ENCODE assay signal across 9 cellular contexts in the genomic region with DNA sequence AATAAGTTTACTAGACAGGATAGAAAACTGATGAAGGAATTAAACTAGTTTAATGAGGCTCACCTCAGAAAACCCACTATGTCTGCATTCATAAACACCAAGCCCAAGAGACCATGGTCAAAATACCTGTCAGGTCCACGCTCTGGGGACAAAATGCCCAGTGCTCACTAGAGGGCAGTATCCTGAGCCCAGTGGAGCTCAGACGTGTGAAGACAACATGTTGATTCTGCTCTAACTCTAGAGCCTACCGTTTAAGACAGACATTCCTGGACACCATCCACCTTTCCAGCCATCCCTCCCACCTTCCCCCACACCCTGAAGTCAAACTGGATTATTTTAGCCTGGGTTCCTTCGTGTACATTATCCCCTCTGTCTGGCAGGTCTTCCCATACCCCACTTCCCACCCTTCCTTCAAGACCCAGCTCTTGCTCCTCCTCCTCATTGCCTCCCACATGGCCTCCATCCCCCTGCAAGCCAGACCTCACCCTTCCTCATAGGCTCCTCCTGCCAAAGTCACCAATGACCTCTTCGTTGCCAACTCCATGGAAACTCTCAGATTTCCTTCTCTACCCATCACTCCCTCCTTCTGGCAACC.
DNase-seq lines count a peak whose midpoint lies in the region; FAIRE-seq and TF ChIP-seq lines count a peak whose summit lies in the region.
"Had no signal": no experiment of that assay in that cellular context is flagged by ENCODE, and none has a peak within 500 bp of the region (broad histone marks: within the 10 kb centered on the region; RNA-seq: fewer than 3 reads in every experiment).

No MANE protein-coding gene starts in this region.

- H4K20me1 ChIP-seq in keratinocyte (ENCODE audit: control insufficient read depth, extremely low read depth, insufficient read depth, low read length): no peaks in the 10 kb centered on the region

- peak; percentile 17 for DNase-seq in activated CD4-positive, alpha-beta T cell treated with anti-CD3 and anti-CD28 coated beads, Interleukin-2, amount 10 ng/mL, durations not matched to agents 7 days and 5 days
- no peak for DNase-seq in activated CD4-positive, alpha-beta T cell treated with anti-CD3 and anti-CD28 coated beads for 1 hour
- DNase-seq in LoVo (ENCODE audit: low spot score): peak; percentile 20
- peak; percentile 8 for DNase-seq in activated naive CD8-positive, alpha-beta T cell treated with anti-CD3 and anti-CD28 coated beads for 36 hours
- no peak for DNase-seq in keratinocyte (ENCODE audit: low read depth, low spot score)
- peak in 1 of 2 donors; percentile 13 for DNase-seq in tibial nerve (ENCODE audit: low spot score in 2 of 2)
- DNase-seq in NCI-H2107 (lab: John Stamatoyannopoulos, UW): no peak
- DNase-seq in 8988T: no peak

- H3K4me3 ChIP-seq in keratinocyte (ENCODE audit: control insufficient read depth in 2 of 3, extremely low read depth in 1 of 3, insufficient read depth in 2 of 3, low read depth in 1 of 3, low read length in 3 of 3) (no peak overlapping the region), tibial nerve (no peak overlapping the region)

- no peak for TF ChIP-seq EP300 in tibial nerve (IDR thresholded peaks at IDR 0.05)

- H3K36me3 ChIP-seq in keratinocyte (ENCODE audit: control insufficient read depth in 2 of 2, extremely low read depth in 1 of 2, insufficient read depth in 2 of 2, low read length in 2 of 2) (no peaks in the 10 kb centered on the region), tibial nerve (no peaks in the 10 kb centered on the region)

- no peak overlapping the region for H3K27ac Mint-ChIP-seq in activated CD4-positive, alpha-beta T cell treated with anti-CD3 and anti-CD28 coated beads, Interleukin-2, amount 10 ng/mL, durations not matched to agents 7 days and 5 days
- H3K27ac Mint-ChIP-seq in activated naive CD8-positive, alpha-beta T cell treated with anti-CD3 and anti-CD28 coated beads for 36 hours: no peak overlapping the region
- H3K27ac Mint-ChIP-seq: activated naive CD4-positive, alpha-beta T cell treated with anti-CD3 and anti-CD28 coated beads, Interleukin-2, amount 50 U/mL, for 24 hours had no signal

- H3K79me2 ChIP-seq in keratinocyte (ENCODE audit: control insufficient read depth, insufficient read depth, low read length): no peaks in the 10 kb centered on the region

- H3K4me2 ChIP-seq in keratinocyte (ENCODE audit: control insufficient read depth, extremely low read depth, insufficient read depth, low read depth, low read length): no peak overlapping the region

- dilution Hi-C loops in keratinocyte (cut with MboI; ENCODE audit: extremely low pct_ligation_motif_present, low sequenced_read_pairs): no loop called here

- H3K27ac ChIP-seq in keratinocyte (ENCODE audit: control insufficient read depth, insufficient read depth, low read length) (no peak overlapping the region), tibial nerve (no peak overlapping the region)

- H3K9me3 Mint-ChIP-seq in activated CD4-positive, alpha-beta T cell treated with anti-CD3 and anti-CD28 coated beads, Interleukin-2, amount 10 ng/mL, durations not matched to agents 7 days and 5 days: no peaks in the 10 kb centered on the region
- H3K9me3 Mint-ChIP-seq in activated naive CD8-positive, alpha-beta T cell treated with anti-CD3 and anti-CD28 coated beads for 36 hours: no peaks in the 10 kb centered on the region
- H3K9me3 Mint-ChIP-seq: activated naive CD4-positive, alpha-beta T cell treated with anti-CD3 and anti-CD28 coated beads, Interleukin-2, amount 50 U/mL, for 24 hours had no signal

- H3K27me3 ChIP-seq in keratinocyte (ENCODE audit: control insufficient read depth, extremely low read depth, insufficient read depth, low read length) (peaks cover 17% of the 10 kb centered on the region), tibial nerve (no peaks in the 10 kb centered on the region)

- POLR2A ChIA-PET in activated CD4-positive, alpha-beta T cell treated with anti-CD3 and anti-CD28 coated beads, Interleukin-2, amount 10 ng/mL, durations not matched to agents 7 days and 5 days (lab: Charles Lee): no interaction called here

- peak; percentile 69 for FAIRE-seq in keratinocyte (lab: Jason Lieb, UNC)

- TF ChIP-seq POLR2A in tibial nerve (IDR thresholded peaks at IDR 0.05): no peak

- no peaks in the 10 kb centered on the region for H3K4me1 Mint-ChIP-seq in activated CD4-positive, alpha-beta T cell treated with anti-CD3 and anti-CD28 coated beads, Interleukin-2, amount 10 ng/mL, durations not matched to agents 7 days and 5 days
- H3K4me1 Mint-ChIP-seq in activated naive CD8-positive, alpha-beta T cell treated with anti-CD3 and anti-CD28 coated beads for 36 hours: peaks cover 9% of the 10 kb centered on the region
- H3K4me1 Mint-ChIP-seq: activated naive CD4-positive, alpha-beta T cell treated with anti-CD3 and anti-CD28 coated beads, Interleukin-2, amount 50 U/mL, for 24 hours had no signal

- TF ChIP-seq CTCF in keratinocyte (optimal IDR thresholded peaks at IDR 0.05 in 1 of 3, IDR thresholded peaks at IDR 0.05 in 1 of 3, conservative IDR thresholded peaks at IDR 0.05 in 1 of 3; ENCODE audit: extremely low read depth in 1 of 3, insufficient read depth in 2 of 3, low read length in 3 of 3) (peak; percentile 54 to 79 (median 74)), tibial nerve (IDR thresholded peaks at IDR 0.05) (peak in 3 of 5 experiments; percentile 14 to 27 (median 18))

- H3K9me3 ChIP-seq in keratinocyte (ENCODE audit: control insufficient read depth, low read depth, low read length) (no peaks in the 10 kb centered on the region), tibial nerve (no peaks in the 10 kb centered on the region)

- peaks cover 8% of the 10 kb centered on the region for H3K4me1 ChIP-seq in keratinocyte (ENCODE audit: control insufficient read depth, extremely low read depth, insufficient read depth, low read length)
- no peaks in the 10 kb centered on the region for H3K4me1 ChIP-seq in tibial nerve

- no peak overlapping the region for H3K9ac ChIP-seq in keratinocyte (ENCODE audit: control insufficient read depth, extremely low read depth, insufficient read depth, low read length)

- H3K9me1 ChIP-seq in keratinocyte (ENCODE audit: control insufficient read depth, extremely low read depth, insufficient read depth, low read length): no peaks in the 10 kb centered on the region

- peaks cover 22% of the 10 kb centered on the region for H3K27me3 Mint-ChIP-seq in activated CD4-positive, alpha-beta T cell treated with anti-CD3 and anti-CD28 coated beads, Interleukin-2, amount 10 ng/mL, durations not matched to agents 7 days and 5 days
- H3K27me3 Mint-ChIP-seq in activated naive CD8-positive, alpha-beta T cell treated with anti-CD3 and anti-CD28 coated beads for 36 hours: peaks cover 15% of the 10 kb centered on the region

- H2AFZ ChIP-seq in keratinocyte (ENCODE audit: control insufficient read depth, low read length): no peak overlapping the region

- H3K36me3 Mint-ChIP-seq in activated CD4-positive, alpha-beta T cell treated with anti-CD3 and anti-CD28 coated beads, Interleukin-2, amount 10 ng/mL, durations not matched to agents 7 days and 5 days (ENCODE audit: low read depth): no peaks in the 10 kb centered on the region
- no peaks in the 10 kb centered on the region for H3K36me3 Mint-ChIP-seq in activated naive CD8-positive, alpha-beta T cell treated with anti-CD3 and anti-CD28 coated beads for 36 hours
- H3K36me3 Mint-ChIP-seq: activated naive CD4-positive, alpha-beta T cell treated with anti-CD3 and anti-CD28 coated beads, Interleukin-2, amount 50 U/mL, for 24 hours had no signal

- no peak overlapping the region for H3K4me3 Mint-ChIP-seq in activated CD4-positive, alpha-beta T cell treated with anti-CD3 and anti-CD28 coated beads, Interleukin-2, amount 10 ng/mL, durations not matched to agents 7 days and 5 days
- H3K4me3 Mint-ChIP-seq in activated naive CD8-positive, alpha-beta T cell treated with anti-CD3 and anti-CD28 coated beads for 36 hours: no peak overlapping the region
- H3K4me3 Mint-ChIP-seq: activated naive CD4-positive, alpha-beta T cell treated with anti-CD3 and anti-CD28 coated beads, Interleukin-2, amount 50 U/mL, for 24 hours had no signal

- 35 to 40% methylated on average over 5 of the region's 5 CpGs for WGBS in tibial nerve, 2 donors

- CTCF ChIA-PET in activated CD4-positive, alpha-beta T cell treated with anti-CD3 and anti-CD28 coated beads, Interleukin-2, amount 10 ng/mL, durations not matched to agents 7 days and 5 days (lab: Charles Lee): interaction anchor here (0.8 kb wide), 1 partner anchor 28 kb away, joined by 3 read pairs; no protein-coding TSS in a partner anchor

Comparison
In these comparisons a context has a peak if more than half of its experiments do, and no peak if none do; other contexts are left out.
1. DNase-seq: peak in activated CD4-positive, alpha-beta T cell treated with anti-CD3 and anti-CD28 coated beads, Interleukin-2, amount 10 ng/mL, durations not matched to agents 7 days and 5 days (single experiment), LoVo (single experiment) and activated naive CD8-positive, alpha-beta T cell treated with anti-CD3 and anti-CD28 coated beads for 36 hours (single experiment); none in activated CD4-positive, alpha-beta T cell treated with anti-CD3 and anti-CD28 coated beads for 1 hour (single experiment), keratinocyte (single experiment), NCI-H2107 (single experiment) and 8988T (single experiment).